In the genomic region with DNA sequence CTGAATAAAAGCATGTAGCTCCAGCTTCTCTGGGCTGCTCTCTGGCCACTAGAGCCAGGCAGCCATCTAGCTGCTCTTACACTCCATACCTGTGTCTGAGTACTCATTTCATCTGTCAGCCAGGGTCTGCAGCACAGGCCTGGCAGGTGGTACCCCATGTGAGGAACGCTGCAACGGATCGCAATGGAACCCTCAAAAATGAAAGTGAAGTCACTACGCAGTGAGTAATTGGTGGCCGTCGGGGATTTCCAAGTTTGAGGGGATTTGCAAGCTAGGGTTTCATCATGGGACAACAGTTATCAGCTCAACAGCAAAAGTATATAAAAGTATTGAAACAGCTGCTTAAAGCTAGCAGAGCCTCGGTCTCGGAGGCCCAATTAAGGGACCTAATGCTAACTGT, we compare ENCODE assay signal across 1 cellular context.
TF ChIP-seq lines count a peak whose summit lies in the region.

No MANE protein-coding gene starts in this region.

TF ChIP-seq in HepG2, 621 proteins besides CTCF, POLR2A, EP300 and RAD21 (continued from another document):
- TF ChIP-seq ZNF496 (CRISPR knock-in tag; IDR thresholded peaks at IDR 0.05; ENCODE audit: insufficient replicate concordance) (no peak), ZNF44 (CRISPR knock-in tag; IDR thresholded peaks at IDR 0.05) (no peak), SP5 (CRISPR knock-in tag; IDR thresholded peaks at IDR 0.05; ENCODE audit: borderline replicate concordance, low read depth) (no peak), TBX3 (IDR thresholded peaks at IDR 0.05; ENCODE audit: borderline replicate concordance) (no peak), POLR2AphosphoS5 (IDR thresholded peaks at IDR 0.05; ENCODE audit: low read depth, low read length) (no peak), TAF15 (IDR thresholded peaks at IDR 0.05; ENCODE audit: low read depth, low read length, poor library complexity, severe bottlenecking) (no peak), ARID2 (CRISPR knock-in tag; IDR thresholded peaks at IDR 0.05; ENCODE audit: borderline replicate concordance) (no peak)
- TF ChIP-seq, protein P1, sequence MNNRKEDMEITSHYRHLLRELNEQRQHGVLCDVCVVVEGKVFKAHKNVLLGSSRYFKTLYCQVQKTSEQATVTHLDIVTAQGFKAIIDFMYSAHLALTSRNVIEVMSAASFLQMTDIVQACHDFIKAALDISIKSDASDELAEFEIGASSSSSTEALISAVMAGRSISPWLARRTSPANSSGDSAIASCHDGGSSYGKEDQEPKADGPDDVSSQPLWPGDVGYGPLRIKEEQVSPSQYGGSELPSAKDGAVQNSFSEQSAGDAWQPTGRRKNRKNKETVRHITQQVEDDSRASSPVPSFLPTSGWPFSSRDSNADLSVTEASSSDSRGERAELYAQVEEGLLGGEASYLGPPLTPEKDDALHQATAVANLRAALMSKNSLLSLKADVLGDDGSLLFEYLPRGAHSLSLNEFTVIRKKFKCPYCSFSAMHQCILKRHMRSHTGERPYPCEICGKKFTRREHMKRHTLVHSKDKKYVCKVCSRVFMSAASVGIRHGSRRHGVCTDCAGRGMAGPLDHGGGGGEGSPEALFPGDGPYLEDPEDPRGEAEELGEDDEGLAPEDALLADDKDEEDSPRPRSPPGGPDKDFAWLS (CRISPR knock-in tag; IDR thresholded peaks at IDR 0.05; ENCODE audit: borderline replicate concordance), result no peak
- TF ChIP-seq, protein P2, sequence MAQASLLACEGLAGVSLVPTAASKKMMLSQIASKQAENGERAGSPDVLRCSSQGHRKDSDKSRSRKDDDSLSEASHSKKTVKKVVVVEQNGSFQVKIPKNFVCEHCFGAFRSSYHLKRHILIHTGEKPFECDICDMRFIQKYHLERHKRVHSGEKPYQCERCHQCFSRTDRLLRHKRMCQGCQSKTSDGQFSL (CRISPR knock-in tag; IDR thresholded peaks at IDR 0.05), result no peak
- TF ChIP-seq, protein P3, sequence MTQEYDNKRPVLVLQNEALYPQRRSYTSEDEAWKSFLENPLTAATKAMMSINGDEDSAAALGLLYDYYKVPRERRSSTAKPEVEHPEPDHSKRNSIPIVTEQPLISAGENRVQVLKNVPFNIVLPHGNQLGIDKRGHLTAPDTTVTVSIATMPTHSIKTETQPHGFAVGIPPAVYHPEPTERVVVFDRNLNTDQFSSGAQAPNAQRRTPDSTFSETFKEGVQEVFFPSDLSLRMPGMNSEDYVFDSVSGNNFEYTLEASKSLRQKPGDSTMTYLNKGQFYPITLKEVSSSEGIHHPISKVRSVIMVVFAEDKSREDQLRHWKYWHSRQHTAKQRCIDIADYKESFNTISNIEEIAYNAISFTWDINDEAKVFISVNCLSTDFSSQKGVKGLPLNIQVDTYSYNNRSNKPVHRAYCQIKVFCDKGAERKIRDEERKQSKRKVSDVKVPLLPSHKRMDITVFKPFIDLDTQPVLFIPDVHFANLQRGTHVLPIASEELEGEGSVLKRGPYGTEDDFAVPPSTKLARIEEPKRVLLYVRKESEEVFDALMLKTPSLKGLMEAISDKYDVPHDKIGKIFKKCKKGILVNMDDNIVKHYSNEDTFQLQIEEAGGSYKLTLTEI (CRISPR knock-in tag; conservative IDR thresholded peaks at IDR 0.05), result no peak
- TF ChIP-seq, protein P4, sequence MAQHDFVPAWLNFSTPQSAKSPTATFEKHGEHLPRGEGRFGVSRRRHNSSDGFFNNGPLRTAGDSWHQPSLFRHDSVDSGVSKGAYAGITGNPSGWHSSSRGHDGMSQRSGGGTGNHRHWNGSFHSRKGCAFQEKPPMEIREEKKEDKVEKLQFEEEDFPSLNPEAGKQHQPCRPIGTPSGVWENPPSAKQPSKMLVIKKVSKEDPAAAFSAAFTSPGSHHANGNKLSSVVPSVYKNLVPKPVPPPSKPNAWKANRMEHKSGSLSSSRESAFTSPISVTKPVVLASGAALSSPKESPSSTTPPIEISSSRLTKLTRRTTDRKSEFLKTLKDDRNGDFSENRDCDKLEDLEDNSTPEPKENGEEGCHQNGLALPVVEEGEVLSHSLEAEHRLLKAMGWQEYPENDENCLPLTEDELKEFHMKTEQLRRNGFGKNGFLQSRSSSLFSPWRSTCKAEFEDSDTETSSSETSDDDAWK (CRISPR knock-in tag; IDR thresholded peaks at IDR 0.05), result no peak
